Comparison of ENCODE assay signal across 16 cellular contexts in the genomic region with DNA sequence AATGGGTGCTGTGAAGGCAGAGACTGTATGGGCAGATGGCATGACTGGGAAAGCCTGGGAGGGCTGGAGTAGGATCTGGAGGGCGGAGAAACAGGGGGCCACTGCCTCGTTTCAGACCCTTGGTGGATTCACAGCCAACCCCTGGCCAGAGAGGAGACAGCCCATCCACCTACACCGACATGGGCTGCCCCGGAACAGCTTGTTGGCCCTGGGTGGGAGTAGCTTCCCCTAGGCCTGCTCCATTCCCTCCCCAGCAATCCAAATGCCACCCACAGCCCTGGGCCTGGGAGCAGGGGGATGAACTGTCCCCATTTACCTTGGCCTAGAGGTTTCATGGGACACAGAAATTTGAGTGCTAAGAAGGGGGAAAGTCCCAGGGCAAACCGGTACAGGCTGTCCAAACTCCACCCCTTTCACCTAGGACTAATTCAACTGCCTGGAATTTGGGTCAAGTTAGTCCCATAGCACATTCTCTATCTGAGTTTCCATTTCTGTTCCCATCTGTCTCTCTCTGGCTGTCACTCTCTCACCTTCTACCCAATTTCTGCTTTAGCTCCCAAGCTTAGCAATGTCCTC. TPM values are rescaled to one million over a fixed set of nuclear protein-coding genes. Genes with fewer than 3 reads are reported as not detected.
DNase-seq lines count a peak whose midpoint lies in the region; ATAC-seq and TF ChIP-seq lines count a peak whose summit lies in the region.
"Had no signal": no experiment of that assay in that cellular context is flagged by ENCODE, and none has a peak within 500 bp of the region (broad histone marks: within the 10 kb centered on the region; RNA-seq: fewer than 3 reads in every experiment).

No MANE protein-coding gene starts in this region.

- no peaks in the 10 kb centered on the region for H3K27me3 Mint-ChIP-seq in activated T-cell treated with anti-CD3 and anti-CD28 coated beads, Interleukin-2, amount 50 U/mL, for 24 hours

- intact Hi-C loops in heart left ventricle (cut with DNase I) (no loop called here), spleen (cut with DNase I; ENCODE audit: low total_unique reads) (no loop called here)

- peaks cover 6% of the 10 kb centered on the region for H3K9me3 Mint-ChIP-seq in activated T-cell treated with anti-CD3 and anti-CD28 coated beads, Interleukin-2, amount 50 U/mL, for 24 hours

- no peak overlapping the region for H3K4me3 Mint-ChIP-seq in activated T-cell treated with anti-CD3 and anti-CD28 coated beads, Interleukin-2, amount 50 U/mL, for 24 hours
- H3K4me3 Mint-ChIP-seq: neural crest cell had no signal

- H3K27me3 ChIP-seq in heart left ventricle (no peaks in the 10 kb centered on the region), spleen (replicated peaks in 1 of 7) (no peaks in the 10 kb centered on the region)
- H3K27me3 ChIP-seq: right lobe of liver, transverse colon had no signal

- H3K4me1 ChIP-seq in heart left ventricle (peaks cover 0 to 37% (median 16%) of the 10 kb centered on the region in 12 donors), spleen (peaks cover 32 to 90% (median 67%) of the 10 kb centered on the region in 6 donors)
- H3K4me1 ChIP-seq: right lobe of liver had no signal

- peak; percentile 32 for DNase-seq in activated T-cell treated with anti-CD3 and anti-CD28 coated beads, Interleukin-2, amount 50 U/mL, for 24 hours
- DNase-seq in activated T-cell treated with anti-CD3 and anti-CD28 coated beads, Interleukin-2, amount 50 U/mL, for 1 hour: no peak
- peak; percentile 52 for DNase-seq in activated CD8-positive, alpha-beta memory T cell treated with anti-CD3 and anti-CD28 coated beads, Interleukin-2, amount 50 U/mL, for 48 hours
- no peak for DNase-seq in heart left ventricle
- DNase-seq in spleen: no peak
- DNase-seq in NCI-H1105 (lab: John Stamatoyannopoulos, UW): no peak
- no peak for DNase-seq in NCI-H446 treated with DMSO at 0.1 percent for 48 hours (lab: John Stamatoyannopoulos, UW)
- no peak for DNase-seq in HUDEP-2 (lab: John Stamatoyannopoulos, UW; ENCODE audit: unreplicated experiment in 76 of 76)
- DNase-seq: activated T-cell treated with anti-CD3 and anti-CD28 coated beads, Interleukin-2, amount 50 U/mL, for 48 hours; Karpas-422; NCI-H1436; right lobe of liver; transverse colon; WERI-Rb-1 had no signal

- no peak overlapping the region for H3K4me3 ChIP-seq in heart left ventricle
- H3K4me3 ChIP-seq in spleen: no peak overlapping the region
- H3K4me3 ChIP-seq: right lobe of liver, transverse colon had no signal

- peak overlapping the region; percentile 96 for H3K27ac Mint-ChIP-seq in activated T-cell treated with anti-CD3 and anti-CD28 coated beads, Interleukin-2, amount 50 U/mL, for 24 hours

- peaks cover 86% of the 10 kb centered on the region for H3K4me1 Mint-ChIP-seq in activated T-cell treated with anti-CD3 and anti-CD28 coated beads, Interleukin-2, amount 50 U/mL, for 24 hours (ENCODE audit: low read depth)
- H3K4me1 Mint-ChIP-seq: neural crest cell had no signal

- H3K36me3 ChIP-seq in heart left ventricle: no peaks in the 10 kb centered on the region
- H3K36me3 ChIP-seq in spleen: no peaks in the 10 kb centered on the region
- H3K36me3 ChIP-seq: right lobe of liver, transverse colon, WERI-Rb-1 had no signal

- TF ChIP-seq POLR2A in heart left ventricle (IDR thresholded peaks at IDR 0.05) (no peak), spleen (IDR thresholded peaks at IDR 0.05) (no peak)

- H3K27ac ChIP-seq in heart left ventricle (peak overlapping the region in 8 of 12 donors; percentile 18 to 67 (median 41)), spleen (peak overlapping the region in 5 of 8 donors; percentile 5 to 90 (median 82))
- H3K27ac ChIP-seq: right lobe of liver, transverse colon, WERI-Rb-1 had no signal

- peaks cover 16% of the 10 kb centered on the region for H3K36me3 Mint-ChIP-seq in activated T-cell treated with anti-CD3 and anti-CD28 coated beads, Interleukin-2, amount 50 U/mL, for 24 hours (ENCODE audit: low read depth)

- WGBS in heart left ventricle, 4 donors: 70 to 82% (median 81%) methylated on average over 5 of the region's 5 CpGs
- WGBS in spleen, 5 donors: 84 to 92% (median 86%) methylated on average over 5 of the region's 5 CpGs

- ATAC-seq in heart left ventricle: peak; percentile 23 to 68 (median 42)
- ATAC-seq: right lobe of liver, SK-N-SH treated with all-trans-retinoic acid at 6 μM for 48 hours had no signal

- H3K9me3 ChIP-seq in heart left ventricle (peaks cover 0 to 10% (median 0%) of the 10 kb centered on the region in 12 donors), spleen (no peaks in the 10 kb centered on the region)
- H3K9me3 ChIP-seq: right lobe of liver, transverse colon had no signal

- TF ChIP-seq CTCF in heart left ventricle (IDR thresholded peaks at IDR 0.05): no peak
- no peak for TF ChIP-seq CTCF in spleen (IDR thresholded peaks at IDR 0.05 in 8 of 11, conservative IDR thresholded peaks at IDR 0.05 in 3 of 11)

RNA-seq across cellular contexts. Expression of gene LBH, which starts 37.0 kb away (rescaled TPM):
- total RNA-seq in heart left ventricle (100 to 1,000 TPM; 125 to 226 (median 169) TPM), spleen (100 to 1,000 TPM in 6 of 7 donors, 10 to 100 TPM in 1; 86.2 to 178 (median 123) TPM)
- polyA plus RNA-seq in heart left ventricle (100 to 1,000 TPM in 1 of 2 donors, 10 to 100 TPM in 1; 54.2 to 166 TPM), spleen (10 to 100 TPM; 48.7 to 94.2 (median 73.9) TPM)

Comparison
In these comparisons a context has a peak if more than half of its experiments do, and no peak if none do; other contexts are left out.
1. DNase-seq: peak in activated T-cell treated with anti-CD3 and anti-CD28 coated beads, Interleukin-2, amount 50 U/mL, for 24 hours (single experiment) and activated CD8-positive, alpha-beta memory T cell treated with anti-CD3 and anti-CD28 coated beads, Interleukin-2, amount 50 U/mL, for 48 hours (single experiment); none in activated T-cell treated with anti-CD3 and anti-CD28 coated beads, Interleukin-2, amount 50 U/mL, for 1 hour (single experiment), heart left ventricle (0 of 5), spleen (single experiment), NCI-H1105 (single experiment), NCI-H446 treated with DMSO at 0.1 percent for 48 hours (single experiment) and HUDEP-2 (0 of 76).